In the genomic region with DNA sequence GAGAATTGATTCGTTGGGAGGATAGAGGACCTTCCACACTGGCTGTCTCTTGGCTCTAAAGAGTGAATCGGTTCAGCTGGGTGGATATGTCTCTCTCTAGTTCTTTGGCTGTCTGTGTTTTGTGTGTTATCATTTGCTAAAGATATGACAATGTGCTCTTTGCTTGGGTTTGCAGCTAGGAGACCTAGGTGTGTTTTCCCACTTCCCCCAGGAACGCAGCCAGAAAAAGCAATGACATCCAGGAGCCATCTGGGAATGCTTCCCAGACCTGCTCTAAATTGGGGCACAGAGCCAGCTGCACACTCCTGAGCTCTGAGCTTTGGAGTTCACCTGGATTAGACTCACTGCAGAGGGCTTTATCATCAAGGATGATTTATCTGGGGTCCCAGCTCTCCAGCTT, we compare ENCODE assay signal across 16 cellular contexts. TPM values are rescaled to one million over a fixed set of nuclear protein-coding genes. Genes with fewer than 3 reads are reported as not detected.
A peak's percentile ranks its signal among the peaks of the same experiment; 100 is the strongest.
DNase-seq lines count a peak whose midpoint lies in the region; ATAC-seq and TF ChIP-seq lines count a peak whose summit lies in the region.
"Had no signal": no experiment of that assay in that cellular context is flagged by ENCODE, and none has a peak within 500 bp of the region (broad histone marks: within the 10 kb centered on the region; RNA-seq: fewer than 3 reads in every experiment).

No MANE protein-coding gene starts in this region.

- H3K4me3 ChIP-seq in LNCaP clone FGC (ENCODE audit: low read depth, low read length) (no peak overlapping the region), left lung (no peak overlapping the region)
- H3K4me3 ChIP-seq: gastroesophageal sphincter, mucosa of descending colon had no signal

- peaks cover 0 to 8% (median 2%) of the 10 kb centered on the region in 3 donors for H3K27me3 Mint-ChIP-seq in CD14-positive monocyte (ENCODE audit: low read depth in 3 of 3)

- no peaks in the 10 kb centered on the region for H3K4me1 ChIP-seq in left lung

- peaks cover 0 to 2% (median 0%) of the 10 kb centered on the region in 7 donors for H3K9me3 Mint-ChIP-seq in CD14-positive monocyte
- H3K9me3 Mint-ChIP-seq: activated CD4-positive, alpha-beta T cell treated with anti-CD3 and anti-CD28 coated beads, Interleukin-2, amount 10 ng/mL, durations not matched to agents 24 days and 14 days; T-cell had no signal

- H3K27me3 ChIP-seq in left lung, result no peaks in the 10 kb centered on the region
- H3K27me3 ChIP-seq: gastroesophageal sphincter, neutrophil had no signal

- ATAC-seq in left lung, result peak; percentile 72
- ATAC-seq: gastroesophageal sphincter, mucosa of descending colon, T-cell had no signal

- no peak overlapping the region for H3K27ac ChIP-seq in left lung
- H3K27ac ChIP-seq: gastroesophageal sphincter, neutrophil had no signal

- intact Hi-C loops in left lung (cut with DNase I), result no loop called here
- intact Hi-C loops in CD14-positive monocyte (cut with micrococcal nuclease), result no loop called here

- no peaks in the 10 kb centered on the region for H3K36me3 Mint-ChIP-seq in CD14-positive monocyte
- H3K36me3 Mint-ChIP-seq: T-cell had no signal

- H3K4me1 Mint-ChIP-seq in CD14-positive monocyte, result no peaks in the 10 kb centered on the region
- H3K4me1 Mint-ChIP-seq: activated CD4-positive, alpha-beta T cell treated with anti-CD3 and anti-CD28 coated beads, Interleukin-2, amount 10 ng/mL, durations not matched to agents 24 days and 14 days; T-cell had no signal

- peak overlapping the region in 1 of 7 donors; percentile 42 for H3K27ac Mint-ChIP-seq in CD14-positive monocyte
- H3K27ac Mint-ChIP-seq: activated CD4-positive, alpha-beta T cell treated with anti-CD3 and anti-CD28 coated beads, Interleukin-2, amount 10 ng/mL, durations not matched to agents 24 days and 14 days; T-cell had no signal

- DNase-seq in LNCaP clone FGC (ENCODE audit: low read depth) (peak; percentile 85), NCI-H2081 treated with DMSO at 0.1 percent for 48 hours (lab: John Stamatoyannopoulos, UW) (peak; percentile 56), cerebellum (ENCODE audit: low spot score) (peak; percentile 85), left lung (no peak), cortex of kidney (lab: John Stamatoyannopoulos, UW) (no peak), CD14-positive monocyte (ENCODE audit: low spot score) (no peak), HCEC 1CT (no peak)
- DNase-seq: activated CD4-positive, alpha-beta T cell treated with anti-CD3 and anti-CD28 coated beads, Interleukin-2, amount 10 ng/mL, durations not matched to agents 24 days and 14 days; mucosa of descending colon; NCI-H1436 treated with DMSO at 0.1 percent for 48 hours; NCI-H446 treated with DMSO at 0.1 percent for 48 hours; RPMI8226; T-cell had no signal

- H3K4me3 Mint-ChIP-seq in CD14-positive monocyte, result no peak overlapping the region
- H3K4me3 Mint-ChIP-seq: activated CD4-positive, alpha-beta T cell treated with anti-CD3 and anti-CD28 coated beads, Interleukin-2, amount 10 ng/mL, durations not matched to agents 24 days and 14 days; T-cell had no signal

- H3K36me3 ChIP-seq in left lung, result no peaks in the 10 kb centered on the region
- H3K36me3 ChIP-seq: gastroesophageal sphincter, neutrophil had no signal

- TF ChIP-seq CTCF in LNCaP clone FGC (IDR thresholded peaks at IDR 0.05; ENCODE audit: control insufficient read depth, extremely low read depth, insufficient read depth) (no peak), left lung (IDR thresholded peaks at IDR 0.05) (no peak), CD14-positive monocyte (IDR thresholded peaks at IDR 0.05) (no peak)

- no peaks in the 10 kb centered on the region for H3K9me3 ChIP-seq in left lung
- H3K9me3 ChIP-seq: gastroesophageal sphincter, mucosa of descending colon, neutrophil had no signal

RNA-seq across cellular contexts. Expression of gene PDZD2, which starts 12.8 kb away (rescaled TPM):
- total RNA-seq in cerebellum (28.5 TPM), left lung (10 to 100 TPM; 24.0 to 49.8 TPM)
- under 1 TPM in 1 of 2 donors, not detected in 1; 0.10 TPM for polyA plus RNA-seq in CD14-positive monocyte
- total RNA-seq: activated CD4-positive, alpha-beta T cell treated with anti-CD3 and anti-CD28 coated beads, Interleukin-2, amount 10 ng/mL, durations not matched to agents 24 days and 14 days; HT-29 had no signal

Comparison
In these comparisons a context has a peak if more than half of its experiments do, and no peak if none do; other contexts are left out.
1. DNase-seq: peak in LNCaP clone FGC (single experiment), NCI-H2081 treated with DMSO at 0.1 percent for 48 hours (single experiment) and cerebellum (single experiment); none in left lung (0 of 2), cortex of kidney (single experiment), CD14-positive monocyte (single experiment) and HCEC 1CT (single experiment).